Comparison of ENCODE assay signal across 37 cellular contexts in genomic region chr20:54454982-54455381, GRCh38. TPM values are rescaled to one million over a fixed set of nuclear protein-coding genes. Genes with fewer than 3 reads are reported as not detected.
"Had no signal": no experiment of that assay in that cellular context is flagged by ENCODE, and none has a peak within 500 bp of the region (broad histone marks: within the 10 kb centered on the region; RNA-seq: fewer than 3 reads in every experiment).

No MANE protein-coding gene starts in this region.

- DNase-seq: Karpas-422, Kasumi-1, MG63, MM.1S, MV-4-11, NCI-H1048, NCI-H1092, NCI-H1092 treated with DMSO at 0.1 percent for 48 hours, NCI-H1105, NCI-H1105 treated with DMSO at 0.1 percent for 48 hours, NCI-H1417, NCI-H1417 treated with DMSO at 0.1 percent for 48 hours, NCI-H1436, NCI-H1436 treated with DMSO at 0.1 percent for 48 hours, NCI-H146, NCI-H1694, NCI-H1694 treated with DMSO at 0.1 percent for 48 hours, NCI-H187, NCI-H187 treated with DMSO at 0.1 percent for 48 hours, NCI-H1930, NCI-H2029, NCI-H2029 treated with DMSO at 0.1 percent for 48 hours, NCI-H2081, NCI-H2081 treated with DMSO at 0.1 percent for 48 hours, NCI-H2107, NCI-H2171, NCI-H2171 treated with DMSO at 0.1 percent for 48 hours, NCI-H2227 treated with DMSO at 0.1 percent for 48 hours, NCI-H226, NCI-H345, NCI-H446, NCI-H446 treated with DMSO at 0.1 percent for 48 hours, NCI-H510A had no signal

RNA-seq across cellular contexts. Expression of gene DOK5, which starts 20.4 kb away (rescaled TPM):
- total RNA-seq: LHCN-M2, M059J, MCF 10A, NCI-H460 had no signal
